ENCODE assay signal across 7 cellular contexts in the genomic region with DNA sequence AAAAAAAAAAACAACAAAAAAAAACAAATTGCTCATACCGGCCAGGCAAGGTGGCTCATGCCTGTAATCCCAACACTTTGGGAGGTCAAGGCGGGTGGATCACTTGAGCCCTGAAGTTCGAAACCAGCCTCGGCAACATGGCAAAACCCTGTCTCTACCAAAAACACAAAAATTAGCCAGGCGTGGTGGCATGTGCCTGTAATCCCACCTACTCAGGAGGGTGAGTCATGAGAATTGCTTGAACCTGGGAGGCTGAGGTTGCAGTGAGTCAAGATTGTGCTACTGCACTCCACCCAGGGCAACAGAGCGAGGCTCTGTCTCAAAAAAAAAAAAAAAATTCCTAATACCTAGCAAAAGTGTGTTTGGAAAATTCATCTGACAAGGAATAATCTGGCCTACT. TPM values are rescaled to one million over a fixed set of nuclear protein-coding genes. Genes with fewer than 3 reads are reported as not detected.
A peak's percentile ranks its signal among the peaks of the same experiment; 100 is the strongest.
DNase-seq lines count a peak whose midpoint lies in the region; ATAC-seq and TF ChIP-seq lines count a peak whose summit lies in the region.
"Not testable (repeated sequence)": the region's sequence is repeated elsewhere in the genome, so short reads cannot be mapped to it uniquely, and the experiment has no call there.

No MANE protein-coding gene starts in this region.

- CTCF ChIA-PET in HEK293 (lab: Yijun Ruan, JAX); RWPE1 (lab: Yijun Ruan, JAX); activated CD8-positive, alpha-beta T cell treated with anti-CD3 and anti-CD28 coated beads for 36 hours (lab: Charles Lee): not testable (repeated sequence)

- not testable (repeated sequence) for H3K4me1 ChIP-seq in HEK293 (ENCODE audit: control insufficient read depth, insufficient read depth, low read length)

- H3K4me1 Mint-ChIP-seq in activated CD8-positive, alpha-beta T cell treated with anti-CD3 and anti-CD28 coated beads for 36 hours (ENCODE audit: low read depth) = peaks cover 39% of the 10 kb centered on the region
- peaks cover 55% of the 10 kb centered on the region for H3K4me1 Mint-ChIP-seq in activated naive CD8-positive, alpha-beta T cell (ENCODE audit: low read depth)

- not testable (repeated sequence) for H3K27ac ChIP-seq in HEK293 (ENCODE audit: extremely low read depth, low read depth, low read length)
- H3K27ac ChIP-seq in RWPE1 = peak overlapping the region; percentile 33

- not testable (repeated sequence) for H3K4me3 Mint-ChIP-seq in activated CD8-positive, alpha-beta T cell treated with anti-CD3 and anti-CD28 coated beads for 36 hours
- H3K4me3 Mint-ChIP-seq in activated naive CD8-positive, alpha-beta T cell = peak overlapping the region; percentile 40

- DNase-seq in RWPE1 (ENCODE audit: low spot score) = not testable (repeated sequence)
- DNase-seq in activated CD8-positive, alpha-beta T cell treated with anti-CD3 and anti-CD28 coated beads for 36 hours = peak; percentile 57
- DNase-seq in epithelial cell of esophagus (ENCODE audit: low read depth) = peak; percentile 77
- DNase-seq in islet precursor cell = peak; percentile 61
- peak; percentile 35 to 39 for DNase-seq in stimulated activated CD4-positive, alpha-beta T cell treated with anti-CD3 and anti-CD28 coated beads, Interleukin-15, amount 100 ng/mL, for 48 hours (ENCODE audit: low read depth in 2 of 2)

- H3K27me3 Mint-ChIP-seq in activated CD8-positive, alpha-beta T cell treated with anti-CD3 and anti-CD28 coated beads for 36 hours; activated naive CD8-positive, alpha-beta T cell: not testable (repeated sequence)

- not testable (repeated sequence) for TF ChIP-seq CTCF in HEK293 (tag by site-specific recombination; IDR thresholded peaks at IDR 0.05); RWPE1 (conservative IDR thresholded peaks at IDR 0.05; ENCODE audit: low read depth); activated CD8-positive, alpha-beta T cell treated with anti-CD3 and anti-CD28 coated beads for 36 hours (IDR thresholded peaks at IDR 0.05); epithelial cell of esophagus (IDR thresholded peaks at IDR 0.05; ENCODE audit: insufficient read depth, low read depth, low read length, missing control alignments)

- H3K36me3 ChIP-seq in HEK293 (ENCODE audit: control insufficient read depth in 2 of 2, insufficient read depth in 1 of 2, low read length in 2 of 2) = peaks cover 20 to 28% of the 10 kb centered on the region in 2 experiments

- intact Hi-C loops in activated CD8-positive, alpha-beta T cell treated with anti-CD3 and anti-CD28 coated beads for 36 hours (cut with micrococcal nuclease) = not testable (repeated sequence)

- not testable (repeated sequence) for ATAC-seq in activated CD8-positive, alpha-beta T cell treated with anti-CD3 and anti-CD28 coated beads for 36 hours

- H3K27ac Mint-ChIP-seq in activated CD8-positive, alpha-beta T cell treated with anti-CD3 and anti-CD28 coated beads for 36 hours = peak overlapping the region; percentile 88
- peak overlapping the region; percentile 88 for H3K27ac Mint-ChIP-seq in activated naive CD8-positive, alpha-beta T cell

- H3K36me3 Mint-ChIP-seq in activated CD8-positive, alpha-beta T cell treated with anti-CD3 and anti-CD28 coated beads for 36 hours (ENCODE audit: low read depth) = peaks cover 30% of the 10 kb centered on the region
- H3K36me3 Mint-ChIP-seq in activated naive CD8-positive, alpha-beta T cell = peaks cover 11% of the 10 kb centered on the region

- H3K9me3 Mint-ChIP-seq in activated CD8-positive, alpha-beta T cell treated with anti-CD3 and anti-CD28 coated beads for 36 hours; activated naive CD8-positive, alpha-beta T cell (ENCODE audit: low read depth): not testable (repeated sequence)

- not testable (repeated sequence) for H3K9me3 ChIP-seq in HEK293 (ENCODE audit: control insufficient read depth, insufficient read depth, low read depth, low read length)

- H3K4me3 ChIP-seq in HEK293 (ENCODE audit: low read depth, low read length); epithelial cell of esophagus (ENCODE audit: low read length): not testable (repeated sequence)

- POLR2A ChIA-PET in HEK293 (lab: Yijun Ruan, JAX) = interaction anchor here (1.0 kb wide), 1 partner anchor 14 kb away, joined by 3 read pairs; no protein-coding TSS in a partner anchor
- POLR2A ChIA-PET in RWPE1 (lab: Yijun Ruan, JAX; ENCODE audit: low non-redundant PET) = not testable (repeated sequence)
- POLR2A ChIA-PET in activated CD8-positive, alpha-beta T cell treated with anti-CD3 and anti-CD28 coated beads for 36 hours (lab: Charles Lee) = interaction anchor here (0.8 kb wide), 1 partner anchor 16 kb away, joined by 4 read pairs; no protein-coding TSS in a partner anchor

TF ChIP-seq in HEK293, 187 proteins besides CTCF, POLR2A, EP300 and RAD21:
- TF ChIP-seq, protein P1, sequence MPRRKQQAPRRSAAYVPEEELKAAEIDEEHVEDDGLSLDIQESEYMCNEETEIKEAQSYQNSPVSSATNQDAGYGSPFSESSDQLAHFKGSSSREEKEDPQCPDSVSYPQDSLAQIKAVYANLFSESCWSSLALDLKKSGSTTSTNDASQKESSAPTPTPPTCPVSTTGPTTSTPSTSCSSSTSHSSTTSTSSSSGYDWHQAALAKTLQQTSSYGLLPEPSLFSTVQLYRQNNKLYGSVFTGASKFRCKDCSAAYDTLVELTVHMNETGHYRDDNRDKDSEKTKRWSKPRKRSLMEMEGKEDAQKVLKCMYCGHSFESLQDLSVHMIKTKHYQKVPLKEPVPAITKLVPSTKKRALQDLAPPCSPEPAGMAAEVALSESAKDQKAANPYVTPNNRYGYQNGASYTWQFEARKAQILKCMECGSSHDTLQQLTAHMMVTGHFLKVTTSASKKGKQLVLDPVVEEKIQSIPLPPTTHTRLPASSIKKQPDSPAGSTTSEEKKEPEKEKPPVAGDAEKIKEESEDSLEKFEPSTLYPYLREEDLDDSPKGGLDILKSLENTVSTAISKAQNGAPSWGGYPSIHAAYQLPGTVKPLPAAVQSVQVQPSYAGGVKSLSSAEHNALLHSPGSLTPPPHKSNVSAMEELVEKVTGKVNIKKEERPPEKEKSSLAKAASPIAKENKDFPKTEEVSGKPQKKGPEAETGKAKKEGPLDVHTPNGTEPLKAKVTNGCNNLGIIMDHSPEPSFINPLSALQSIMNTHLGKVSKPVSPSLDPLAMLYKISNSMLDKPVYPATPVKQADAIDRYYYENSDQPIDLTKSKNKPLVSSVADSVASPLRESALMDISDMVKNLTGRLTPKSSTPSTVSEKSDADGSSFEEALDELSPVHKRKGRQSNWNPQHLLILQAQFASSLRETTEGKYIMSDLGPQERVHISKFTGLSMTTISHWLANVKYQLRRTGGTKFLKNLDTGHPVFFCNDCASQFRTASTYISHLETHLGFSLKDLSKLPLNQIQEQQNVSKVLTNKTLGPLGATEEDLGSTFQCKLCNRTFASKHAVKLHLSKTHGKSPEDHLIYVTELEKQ (tag by site-specific recombination; IDR thresholded peaks at IDR 0.05; ENCODE audit: borderline replicate concordance) = peak; percentile 16; the same call in 1 of the 2 replicates

RNA-seq across cellular contexts. Expression of a gene that starts 4.5 kb away (rescaled TPM):
- 10 to 100 TPM; 26.7 to 28.0 TPM for total RNA-seq in activated CD8-positive, alpha-beta T cell treated with anti-CD3 and anti-CD28 coated beads for 36 hours

RNA-seq across cellular contexts. Expression of a gene that starts 31.0 kb away (rescaled TPM):
- total RNA-seq in activated CD8-positive, alpha-beta T cell treated with anti-CD3 and anti-CD28 coated beads for 36 hours = 10 to 100 TPM; 14.7 to 14.9 TPM

RNA-seq across cellular contexts. Expression of a gene that starts 36.3 kb away (rescaled TPM):
- 10 to 100 TPM; 39.9 TPM for total RNA-seq in activated CD8-positive, alpha-beta T cell treated with anti-CD3 and anti-CD28 coated beads for 36 hours
